8 cellular contexts compared by ENCODE assay signal in genomic region chr6:95431637-95432228, GRCh38.
A peak's percentile ranks its signal among the peaks of the same experiment; 100 is the strongest.
DNase-seq lines count a peak whose midpoint lies in the region; ATAC-seq and TF ChIP-seq lines count a peak whose summit lies in the region.

No MANE protein-coding gene starts in this region.

- no peaks in the 10 kb centered on the region for H3K4me1 ChIP-seq in RWPE2 (ENCODE audit: insufficient read depth, poor library complexity, severe bottlenecking)

- no peaks in the 10 kb centered on the region for H3K36me3 Mint-ChIP-seq in memory B cell

- no peak overlapping the region for H3K27ac ChIP-seq in RWPE2 (ENCODE audit: poor library complexity, severe bottlenecking)

- no peaks in the 10 kb centered on the region for H3K9me3 Mint-ChIP-seq in memory B cell

- H3K4me1 Mint-ChIP-seq in memory B cell: no peaks in the 10 kb centered on the region

- TF ChIP-seq CTCF in GM12874 (IDR thresholded peaks at IDR 0.05; ENCODE audit: insufficient read depth, low read depth, low read length) (peak; percentile 35; the same call in 1 of the 2 replicates), RWPE2 (IDR thresholded peaks at IDR 0.05; ENCODE audit: poor library complexity, severe bottlenecking) (peak; percentile 80)

- DNase-seq in AML-193 (lab: John Stamatoyannopoulos, UW): peak; percentile 44 to 55
- DNase-seq in Jurkat, Clone E6-1 (ENCODE audit: low read depth, low spot score): peak; percentile 48
- DNase-seq in RWPE2 (ENCODE audit: low spot score): no peak
- peak; percentile 29 for DNase-seq in cerebellum (ENCODE audit: low spot score)
- peak; percentile 2 to 13 for DNase-seq in memory B cell (ENCODE audit: low spot score in 2 of 2)
- DNase-seq in ureter (ENCODE audit: low spot score): peak; percentile 48

- no peaks in the 10 kb centered on the region for H3K9me3 ChIP-seq in RWPE2 (ENCODE audit: severe bottlenecking)

- peaks cover 4% of the 10 kb centered on the region for H3K27me3 ChIP-seq in RWPE2 (ENCODE audit: insufficient read depth, poor library complexity, severe bottlenecking)

- no peak overlapping the region for H3K27ac Mint-ChIP-seq in memory B cell

- no peak for ATAC-seq in RWPE2 (ENCODE audit: low read depth)
- no peak for ATAC-seq in memory B cell (ENCODE audit: low read depth)
- no peak for ATAC-seq in HG03571 (IDR thresholded peaks at IDR 0.05; ENCODE audit: unreplicated experiment)

- no peak overlapping the region for H3K4me3 Mint-ChIP-seq in memory B cell

- no peak overlapping the region for H3K4me3 ChIP-seq in Jurkat, Clone E6-1 (ENCODE audit: low read length)
- no peak overlapping the region for H3K4me3 ChIP-seq in RWPE2 (ENCODE audit: severe bottlenecking)

- no peaks in the 10 kb centered on the region for H3K36me3 ChIP-seq in RWPE2 (ENCODE audit: low read depth)

- peaks cover 1% of the 10 kb centered on the region for H3K27me3 Mint-ChIP-seq in memory B cell
